11 cellular contexts compared by ENCODE assay signal in the genomic region with DNA sequence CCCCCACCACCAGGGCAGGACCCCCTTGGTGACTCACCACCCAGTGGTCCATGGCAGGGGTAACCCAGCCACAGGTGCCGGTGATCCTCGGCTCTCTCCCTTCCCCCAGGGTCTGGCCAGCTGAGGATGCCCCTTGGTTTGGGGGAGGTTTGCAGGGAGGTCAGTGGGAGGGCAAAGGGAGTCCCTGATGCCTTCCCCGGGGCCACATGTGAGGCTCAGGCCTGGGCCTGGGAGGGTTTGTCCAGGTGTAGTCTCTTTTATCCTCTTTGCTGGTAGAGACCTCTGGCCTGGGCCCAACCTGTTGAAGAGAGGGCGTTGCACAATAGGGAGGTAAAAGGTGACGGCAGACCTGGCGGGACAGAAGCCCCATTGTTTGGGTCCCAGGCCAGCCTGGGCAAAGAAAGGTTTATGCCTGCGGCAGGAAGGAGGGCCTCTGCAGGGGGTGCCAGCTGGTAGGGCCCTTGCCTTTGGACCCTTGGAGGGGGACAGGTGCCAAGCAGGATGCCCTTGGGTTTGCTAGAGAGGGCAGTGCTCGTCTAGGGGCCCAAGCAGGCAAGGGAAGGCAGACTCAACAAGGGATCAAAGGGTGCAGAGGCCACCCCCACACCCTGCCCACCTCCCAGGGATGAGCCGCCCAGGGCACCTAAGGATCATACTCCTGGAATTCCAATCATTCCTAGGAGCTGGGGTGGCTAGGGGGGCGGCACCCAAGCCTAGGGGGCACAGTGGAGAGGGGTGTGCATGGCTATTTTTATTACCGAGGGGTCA. TPM values are rescaled to one million over a fixed set of nuclear protein-coding genes. Genes with fewer than 3 reads are reported as not detected.
DNase-seq lines count a peak whose midpoint lies in the region; ATAC-seq and TF ChIP-seq lines count a peak whose summit lies in the region.
"Had no signal": no experiment of that assay in that cellular context is flagged by ENCODE, and none has a peak within 500 bp of the region (broad histone marks: within the 10 kb centered on the region; RNA-seq: fewer than 3 reads in every experiment).

No MANE protein-coding gene starts in this region.

- DNase-seq in HPDE6-E6E7 (ENCODE audit: extremely low spot score) (peak; percentile 73), adrenal gland (peak in 1 of 7 donors; percentile 52), right lobe of liver (peak; percentile 59 to 81 (median 73)), testis (peak; percentile 12), DMS79 treated with DMSO at 0.1 percent for 48 hours (lab: John Stamatoyannopoulos, UW) (no peak)
- DNase-seq: anterior cingulate cortex, NCI-H524 treated with DMSO at 0.1 percent for 48 hours, WERI-Rb-1 had no signal

- ATAC-seq in right lobe of liver (peak; percentile 34 to 66 (median 40)), GM18861 (IDR thresholded peaks at IDR 0.05; ENCODE audit: unreplicated experiment) (no peak), GM21360 (IDR thresholded peaks at IDR 0.05; ENCODE audit: unreplicated experiment) (no peak)

- intact Hi-C loops in adrenal gland (cut with DNase I), result no loop called here
- intact Hi-C loops in right lobe of liver (cut with DNase I), result no loop called here
- intact Hi-C loops in testis (cut with DNase I; ENCODE audit: low total_unique reads), result no loop called here

- TF ChIP-seq POLR2A in adrenal gland (IDR thresholded peaks at IDR 0.05) (no peak), right lobe of liver (IDR thresholded peaks at IDR 0.05) (no peak), testis (IDR thresholded peaks at IDR 0.05) (no peak)

- H3K27me3 ChIP-seq in adrenal gland (no peaks in the 10 kb centered on the region), right lobe of liver (no peaks in the 10 kb centered on the region), testis (no peaks in the 10 kb centered on the region)

- H3K27ac ChIP-seq in adrenal gland (peak overlapping the region in 4 of 5 donors; percentile 65 to 83 (median 73)), right lobe of liver (peak overlapping the region; percentile 5 to 33 (median 20)), testis (no peak overlapping the region)
- H3K27ac ChIP-seq: WERI-Rb-1 had no signal

- peak overlapping the region in 1 of 4 donors; percentile 40 for H3K4me3 ChIP-seq in adrenal gland
- no peak overlapping the region for H3K4me3 ChIP-seq in right lobe of liver
- H3K4me3 ChIP-seq in testis, result no peak overlapping the region

- H3K36me3 ChIP-seq in adrenal gland (replicated peaks in 1 of 2), result no peaks in the 10 kb centered on the region
- H3K36me3 ChIP-seq in right lobe of liver, result no peaks in the 10 kb centered on the region
- H3K36me3 ChIP-seq in testis (ENCODE audit: low read depth, missing control alignments), result no peaks in the 10 kb centered on the region
- H3K36me3 ChIP-seq: WERI-Rb-1 had no signal

- TF ChIP-seq CTCF in adrenal gland (IDR thresholded peaks at IDR 0.05), result no peak
- no peak for TF ChIP-seq CTCF in right lobe of liver (IDR thresholded peaks at IDR 0.05)
- TF ChIP-seq CTCF in testis (IDR thresholded peaks at IDR 0.05), result no peak

- H3K9me3 ChIP-seq in adrenal gland (replicated peaks in 1 of 3), result no peaks in the 10 kb centered on the region
- H3K9me3 ChIP-seq in right lobe of liver, result no peaks in the 10 kb centered on the region
- no peaks in the 10 kb centered on the region for H3K9me3 ChIP-seq in testis

- WGBS in adrenal gland, 4 donors, result 75 to 79% (median 76%) methylated on average over 5 to 11 of the region's 11 CpGs
- 36% methylated on average over 2 of the region's 11 CpGs for WGBS in right lobe of liver (ENCODE audit: insufficient coverage, low coverage, low lambda C conversion rate, missing lambda C conversion rate)
- 55 to 75% methylated on average over 5 to 9 of the region's 11 CpGs for WGBS in testis, 2 donors

- H3K4me1 ChIP-seq in adrenal gland (replicated peaks in 1 of 2) (peaks cover 15 to 41% of the 10 kb centered on the region in 2 donors), right lobe of liver (peaks cover 0 to 8% (median 2%) of the 10 kb centered on the region in 4 donors), testis (peaks cover 29% of the 10 kb centered on the region)

RNA-seq across cellular contexts. Expression of a gene that starts 0.8 kb away (rescaled TPM):
- total RNA-seq in adrenal gland (100 to 1,000 TPM in 4 of 8 donors, 10 to 100 TPM in 4; 31.7 to 294 (median 98.6) TPM), right lobe of liver (10 to 100 TPM; 10.1 to 40.4 (median 30.2) TPM), testis (10 to 100 TPM; 16.4 to 23.2 TPM)
- polyA plus RNA-seq in adrenal gland (100 to 1,000 TPM in 1 of 3 donors, 10 to 100 TPM in 2; 22.7 to 146 (median 89.5) TPM), testis (ENCODE audit: insufficient read depth, low read depth, low replicate concordance) (24.6 TPM)

RNA-seq across cellular contexts. Expression of a gene that starts 41.9 kb away (rescaled TPM):
- 1 to 10 TPM in 2 of 8 donors, under 1 TPM in 1, not detected in 5; 0.98 to 2.8 (median 1.7) TPM for total RNA-seq in adrenal gland
- 1 to 10 TPM in 1 of 3 donors, under 1 TPM in 2; 0.18 to 3.5 (median 0.67) TPM for polyA plus RNA-seq in adrenal gland
- not detected for total RNA-seq in right lobe of liver
- under 1 TPM; 0.19 to 0.31 TPM for total RNA-seq in testis
- polyA plus RNA-seq in testis (ENCODE audit: insufficient read depth, low read depth, low replicate concordance), result not detected
- total RNA-seq: HT1080 had no signal

Comparison
In these comparisons a context has a peak if more than half of its experiments do, and no peak if none do; other contexts are left out.
1. H3K27ac ChIP-seq: peak in adrenal gland (4 of 5) and right lobe of liver (3 of 3); none in testis (0 of 2).
2. ATAC-seq: peak in right lobe of liver (4 of 4); none in GM18861 (single experiment) and GM21360 (single experiment).